ENCODE assay signal across 27 cellular contexts in genomic region chr12:6758511-6758910, GRCh38. TPM values are rescaled to one million over a fixed set of nuclear protein-coding genes. Genes with fewer than 3 reads are reported as not detected.
DNase-seq lines count a peak whose midpoint lies in the region; ATAC-seq, FAIRE-seq and TF ChIP-seq lines count a peak whose summit lies in the region.
"Had no signal": no experiment of that assay in that cellular context is flagged by ENCODE, and none has a peak within 500 bp of the region (broad histone marks: within the 10 kb centered on the region; RNA-seq: fewer than 3 reads in every experiment).

No MANE protein-coding gene starts in this region.

- no peaks in the 10 kb centered on the region for H3K9me3 ChIP-seq in pancreas
- H3K9me3 ChIP-seq: adrenal gland, breast epithelium, sigmoid colon, upper lobe of right lung had no signal

- no peak overlapping the region for H4K5ac ChIP-seq in mesendoderm (ENCODE audit: low read length)

- H3K79me1 ChIP-seq in mesendoderm (ENCODE audit: low read length) = no peaks in the 10 kb centered on the region

- H3K4me3 ChIP-seq in mesendoderm (ENCODE audit: low read length) = no peak overlapping the region
- H3K4me3 ChIP-seq in pancreas = no peak overlapping the region
- H3K4me3 ChIP-seq: adrenal gland, breast epithelium, lung, sigmoid colon, upper lobe of right lung had no signal

- H3K4me3 Mint-ChIP-seq in T-helper 1 cell treated with Interleukin-12 subunit alpha and Interleukin-12 subunit beta and Interleukin-4 antibody, amounts not matched to agents 30 μg/mL and 1 μg/mL, for 36 hours = no peak overlapping the region

- H4K8ac ChIP-seq in mesendoderm (ENCODE audit: low read depth, low read length) = no peak overlapping the region

- H3K79me2 ChIP-seq in mesendoderm (ENCODE audit: control insufficient read depth, insufficient read depth, low read length) = no peaks in the 10 kb centered on the region

- peak overlapping the region; percentile 46 for H3K56ac ChIP-seq in mesendoderm (ENCODE audit: low read length)

- no peaks in the 10 kb centered on the region for H3K36me3 Mint-ChIP-seq in T-helper 1 cell treated with Interleukin-12 subunit alpha and Interleukin-12 subunit beta and Interleukin-4 antibody, amounts not matched to agents 30 μg/mL and 1 μg/mL, for 36 hours (ENCODE audit: low read depth)

- intact Hi-C loops in pancreas (cut with DNase I) = no loop called here

- peaks cover 8% of the 10 kb centered on the region for H3K27me3 Mint-ChIP-seq in T-helper 1 cell treated with Interleukin-12 subunit alpha and Interleukin-12 subunit beta and Interleukin-4 antibody, amounts not matched to agents 30 μg/mL and 1 μg/mL, for 36 hours (ENCODE audit: low read depth)

- no peak for DNase-seq in T-helper 1 cell
- no peak for DNase-seq in GM18507 (ENCODE audit: extremely low spot score, insufficient read length, low read depth)
- DNase-seq in SK-N-DZ (ENCODE audit: low spot score) = peak; percentile 64
- DNase-seq in mesendoderm = peak; percentile 39
- no peak for DNase-seq in SHP77 (lab: John Stamatoyannopoulos, UW)
- DNase-seq in pancreas = no peak
- DNase-seq in glomerular visceral epithelial cell (ENCODE audit: extremely low spot score) = no peak
- DNase-seq: 8988T; adrenal gland; AML-193; GOT3; NCI-H1436; NCI-H510A treated with DMSO at 0.1 percent for 48 hours; sigmoid colon; stimulated activated CD8-positive, alpha-beta memory T cell treated with anti-CD3 and anti-CD28 coated beads, Interleukin-4, amount 100 ng/mL, for 48 hours; upper lobe of right lung had no signal

- H2BK120ac ChIP-seq in mesendoderm (ENCODE audit: low read depth, low read length) = no peak overlapping the region

- peaks cover 8% of the 10 kb centered on the region for H3K4me1 ChIP-seq in mesendoderm (ENCODE audit: control insufficient read depth, low read depth, low read length)
- peaks cover 0 to 8% (median 5%) of the 10 kb centered on the region in 3 donors for H3K4me1 ChIP-seq in pancreas
- H3K4me1 ChIP-seq: breast epithelium had no signal

- peak overlapping the region; percentile 97 for H2AK5ac ChIP-seq in mesendoderm (ENCODE audit: low read length)

- H3K9me3 Mint-ChIP-seq in T-helper 1 cell treated with Interleukin-12 subunit alpha and Interleukin-12 subunit beta and Interleukin-4 antibody, amounts not matched to agents 30 μg/mL and 1 μg/mL, for 36 hours = no peaks in the 10 kb centered on the region
- H3K9me3 Mint-ChIP-seq: activated T-helper 2 cell treated with anti-CD3 and anti-CD28 coated beads, Interferon-gamma antibody, Interleukin-2, Interleukin-4, amounts not matched to agents 10 μg/mL and 5 μg/mL and 100 μg/mL, durations not matched to agents 14 hours and 24 hours and 36 hours had no signal

- H3K9ac ChIP-seq in mesendoderm (ENCODE audit: low read length) = peak overlapping the region; percentile 38

- H3K27ac Mint-ChIP-seq in T-helper 1 cell treated with Interleukin-12 subunit alpha and Interleukin-12 subunit beta and Interleukin-4 antibody, amounts not matched to agents 30 μg/mL and 1 μg/mL, for 36 hours = peak overlapping the region; percentile 64
- H3K27ac Mint-ChIP-seq: activated T-helper 2 cell treated with anti-CD3 and anti-CD28 coated beads, Interferon-gamma antibody, Interleukin-2, Interleukin-4, amounts not matched to agents 10 μg/mL and 5 μg/mL and 100 μg/mL, durations not matched to agents 14 hours and 24 hours and 36 hours had no signal

- H2BK15ac ChIP-seq in mesendoderm (replicated peaks; ENCODE audit: low read depth) = no peak overlapping the region

- H3K27me3 ChIP-seq in mesendoderm (ENCODE audit: insufficient read depth, low read length, poor library complexity) (no peaks in the 10 kb centered on the region), pancreas (no peaks in the 10 kb centered on the region)
- H3K27me3 ChIP-seq: adrenal gland, breast epithelium, sigmoid colon, upper lobe of right lung had no signal

- H3K27ac ChIP-seq in mesendoderm (ENCODE audit: low read depth, low read length) (no peak overlapping the region), pancreas (no peak overlapping the region)
- H3K27ac ChIP-seq: adrenal gland, breast epithelium, HL-60, RWPE1, sigmoid colon, upper lobe of right lung had no signal

- no peak overlapping the region for H3K4me2 ChIP-seq in mesendoderm (ENCODE audit: low read length)

- peaks cover 25% of the 10 kb centered on the region for H3K4me1 Mint-ChIP-seq in T-helper 1 cell treated with Interleukin-12 subunit alpha and Interleukin-12 subunit beta and Interleukin-4 antibody, amounts not matched to agents 30 μg/mL and 1 μg/mL, for 36 hours (ENCODE audit: low read depth)

- TF ChIP-seq CTCF in pancreas (IDR thresholded peaks at IDR 0.05) = no peak

- no peak for ATAC-seq in pancreas
- ATAC-seq: upper lobe of right lung had no signal

- no CpG with 5 or more reads among the region's 5 CpGs for WGBS in mesendoderm (ENCODE audit: extremely low coverage, insufficient coverage, low lambda C conversion rate)
- 77 to 82% methylated on average over 5 of the region's 5 CpGs for WGBS in pancreas, 2 donors

- H3K23ac ChIP-seq in mesendoderm (ENCODE audit: low read length) = no peak overlapping the region

- no peak overlapping the region for H2BK5ac ChIP-seq in mesendoderm (ENCODE audit: low read length)

- no peaks in the 10 kb centered on the region for H3K36me3 ChIP-seq in mesendoderm (ENCODE audit: control insufficient read depth, insufficient read depth, low read length)
- no peaks in the 10 kb centered on the region for H3K36me3 ChIP-seq in pancreas
- H3K36me3 ChIP-seq: adrenal gland, breast epithelium, sigmoid colon, upper lobe of right lung had no signal

- H3K4ac ChIP-seq in mesendoderm (ENCODE audit: low read depth, low read length) = no peak overlapping the region

- no peak overlapping the region for H3K18ac ChIP-seq in mesendoderm (ENCODE audit: low read length)

- FAIRE-seq in GM18507 (lab: Jason Lieb, UNC) = peak; percentile 41
- no peak for FAIRE-seq in pancreas (lab: Jason Lieb, UNC)
- FAIRE-seq: colon, TTC549 had no signal

RNA-seq across cellular contexts. Expression of gene MLF2, which starts 5.6 kb away (rescaled TPM):
- polyA plus RNA-seq in SK-N-DZ (2014; cell fraction: cytosol; rRNA removed) = 296 and 349 TPM in 2 replicates
- polyA plus RNA-seq in SK-N-DZ (2014; cell fraction: nucleus; rRNA removed) = 249 and 259 TPM in 2 replicates
- polyA plus RNA-seq in mesendoderm (2013, experiment 1 of 2) = 166 TPM
- 166 TPM for polyA plus RNA-seq in mesendoderm (2013, experiment 2 of 2)
- 10 to 100 TPM; 38.5 to 63.0 (median 54.0) TPM for total RNA-seq in pancreas
- 100 to 1,000 TPM in 1 of 2 donors, 10 to 100 TPM in 1; 74.7 to 111 TPM for polyA plus RNA-seq in pancreas

RNA-seq across cellular contexts. Expression of gene PTMS, which starts 7.7 kb away (rescaled TPM):
- 377 and 1,003 TPM in 2 replicates for polyA plus RNA-seq in SK-N-DZ (2014; cell fraction: cytosol; rRNA removed)
- polyA plus RNA-seq in SK-N-DZ (2014; cell fraction: nucleus; rRNA removed) = 347 and 365 TPM in 2 replicates
- 296 TPM for polyA plus RNA-seq in mesendoderm (2013, experiment 1 of 2)
- polyA plus RNA-seq in mesendoderm (2013, experiment 2 of 2) = 299 TPM
- 100 to 1,000 TPM in 1 of 6 donors, 10 to 100 TPM in 5; 41.0 to 117 (median 58.3) TPM for total RNA-seq in pancreas
- 100 to 1,000 TPM; 128 to 276 TPM for polyA plus RNA-seq in pancreas

RNA-seq across cellular contexts. Expression of gene LAG3, which starts 13.8 kb away (rescaled TPM):
- polyA plus RNA-seq in SK-N-DZ (2014; cell fraction: cytosol; rRNA removed) = 0.46 and 2.2 TPM in 2 replicates
- polyA plus RNA-seq in SK-N-DZ (2014; cell fraction: nucleus; rRNA removed) = 14.0 and 24.1 TPM in 2 replicates
- 0.44 TPM for polyA plus RNA-seq in mesendoderm (2013, experiment 1 of 2)
- polyA plus RNA-seq in mesendoderm (2013, experiment 2 of 2) = 0.46 TPM
- total RNA-seq in pancreas = under 1 TPM in 5 of 6 donors, not detected in 1; 0.15 to 0.32 (median 0.19) TPM
- under 1 TPM; 0.70 to 0.91 TPM for polyA plus RNA-seq in pancreas
- total RNA-seq: Daoy, kidney epithelial cell, M059J had no signal

RNA-seq across cellular contexts. Expression of gene CD4, which starts 30.8 kb away (rescaled TPM):
- polyA plus RNA-seq in SK-N-DZ (2014; cell fraction: cytosol; rRNA removed) = 5.8 and 7.7 TPM in 2 replicates
- 6.6 and 8.7 TPM in 2 replicates for polyA plus RNA-seq in SK-N-DZ (2014; cell fraction: nucleus; rRNA removed)
- 0.42 TPM for polyA plus RNA-seq in mesendoderm (2013, experiment 1 of 2)
- polyA plus RNA-seq in mesendoderm (2013, experiment 2 of 2) = 0.49 TPM
- 10 to 100 TPM in 1 of 6 donors, 1 to 10 TPM in 5; 1.2 to 19.9 (median 4.0) TPM for total RNA-seq in pancreas
- polyA plus RNA-seq in pancreas = 1 to 10 TPM; 1.2 to 2.0 TPM
- total RNA-seq: Daoy, M059J had no signal

RNA-seq across cellular contexts. Expression of gene COPS7A, which starts 34.7 kb away (rescaled TPM):
- 56.6 and 71.0 TPM in 2 replicates for polyA plus RNA-seq in SK-N-DZ (2014; cell fraction: cytosol; rRNA removed)
- 124 and 133 TPM in 2 replicates for polyA plus RNA-seq in SK-N-DZ (2014; cell fraction: nucleus; rRNA removed)
- 34.9 TPM for polyA plus RNA-seq in mesendoderm (2013, experiment 1 of 2)
- 35.6 TPM for polyA plus RNA-seq in mesendoderm (2013, experiment 2 of 2)
- total RNA-seq in pancreas = 10 to 100 TPM; 14.2 to 31.0 (median 23.8) TPM
- polyA plus RNA-seq in pancreas = 10 to 100 TPM; 29.5 to 39.6 TPM

Comparison
In these comparisons a context has a peak if more than half of its experiments do, and no peak if none do; other contexts are left out.
1. DNase-seq: peak in SK-N-DZ (single experiment) and mesendoderm (single experiment); none in T-helper 1 cell (0 of 5), GM18507 (single experiment), SHP77 (0 of 2), pancreas (0 of 6) and glomerular visceral epithelial cell (single experiment).